ENCODE assay signal across 8 cellular contexts in the genomic region with DNA sequence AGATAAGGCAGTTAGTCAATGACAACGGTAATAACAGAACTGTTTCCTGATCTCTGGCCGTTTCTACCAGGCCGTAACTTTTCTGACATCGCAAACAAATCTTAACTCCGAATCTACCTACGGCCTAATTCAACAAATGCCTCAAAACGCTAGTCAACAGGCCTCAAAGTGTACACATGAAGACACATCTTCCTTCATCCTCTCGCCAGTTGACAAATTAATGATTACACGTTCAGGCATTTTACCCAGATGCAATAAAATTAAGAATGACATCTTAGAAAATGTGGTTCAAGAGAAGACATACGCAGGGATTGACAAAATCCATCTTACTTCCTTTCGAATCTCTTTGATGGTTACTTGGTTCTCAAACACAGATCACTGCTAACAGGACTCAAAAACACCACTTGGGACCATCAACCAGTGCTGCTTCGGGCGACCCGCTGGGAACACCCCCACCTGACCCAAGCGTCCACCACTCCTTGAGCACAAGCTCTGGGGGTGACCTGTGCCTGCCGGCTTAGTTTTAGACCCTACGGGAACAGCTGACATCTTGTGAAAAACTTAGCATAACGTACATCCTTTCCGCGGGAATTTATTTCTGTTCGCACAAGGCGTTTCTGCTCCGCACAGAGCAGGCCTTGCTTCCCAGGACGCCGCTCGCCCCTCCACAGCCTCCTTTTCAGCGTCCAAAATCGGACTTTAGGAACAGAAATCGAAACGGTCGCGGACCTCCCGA. TPM values are rescaled to one million over a fixed set of nuclear protein-coding genes. Genes with fewer than 3 reads are reported as not detected.
DNase-seq lines count a peak whose midpoint lies in the region; ATAC-seq, FAIRE-seq and TF ChIP-seq lines count a peak whose summit lies in the region.

No MANE protein-coding gene starts in this region.

- H3K4me3 ChIP-seq in bronchial epithelial cell (ENCODE audit: low read depth, low read length) (peak overlapping the region; percentile 62), smooth muscle cell (peak overlapping the region; percentile 76)

- 26% methylated on average over 33 of the region's 33 CpGs for WGBS in smooth muscle cell (ENCODE audit: low lambda C conversion rate)

- H3K9ac ChIP-seq in smooth muscle cell (ENCODE audit: low read depth): no peak overlapping the region

- H3K36me3 Mint-ChIP-seq in T-helper 17 cell (ENCODE audit: low read depth): no peaks in the 10 kb centered on the region

- peak overlapping the region; percentile 98 for H3K4me2 ChIP-seq in smooth muscle cell

- peak; percentile 41 for DNase-seq in NCI-H748 (lab: John Stamatoyannopoulos, UW; ENCODE audit: unreplicated experiment)
- DNase-seq in NCI-H748 treated with DMSO at 0.1 percent for 48 hours (lab: John Stamatoyannopoulos, UW): no peak
- peak in 1 of 3 donors; percentile 24 for DNase-seq in T-helper 17 cell
- peak; percentile 27 for DNase-seq in bronchial epithelial cell (ENCODE audit: low read depth)
- DNase-seq in smooth muscle cell (lab: John Stamatoyannopoulos, UW; ENCODE audit: unreplicated experiment): no peak

- H3K4me3 Mint-ChIP-seq in T-helper 17 cell: peak overlapping the region; percentile 94

- H3K4me1 Mint-ChIP-seq in T-helper 17 cell: peaks cover 49% of the 10 kb centered on the region

- H3K36me3 ChIP-seq in bronchial epithelial cell (ENCODE audit: control insufficient read depth, insufficient read depth, low read length): no peaks in the 10 kb centered on the region
- no peaks in the 10 kb centered on the region for H3K36me3 ChIP-seq in smooth muscle cell (ENCODE audit: low read depth)

- no peaks in the 10 kb centered on the region for H3K27me3 Mint-ChIP-seq in T-helper 17 cell

- H3K79me2 ChIP-seq in smooth muscle cell (ENCODE audit: low read depth): peaks cover 4% of the 10 kb centered on the region

- peak overlapping the region; percentile 98 for H3K27ac Mint-ChIP-seq in T-helper 17 cell

- H3K4me1 ChIP-seq in smooth muscle cell (ENCODE audit: low read depth): no peaks in the 10 kb centered on the region

- H4K20me1 ChIP-seq in smooth muscle cell (ENCODE audit: low read depth): peaks cover 7% of the 10 kb centered on the region

- TF ChIP-seq CTCF in bronchial epithelial cell (IDR thresholded peaks at IDR 0.05; ENCODE audit: insufficient read depth, low read length, severe bottlenecking): no peak
- TF ChIP-seq CTCF in smooth muscle cell (IDR thresholded peaks at IDR 0.05; ENCODE audit: borderline replicate concordance, insufficient read depth, poor library complexity, severe bottlenecking): no peak

- no peaks in the 10 kb centered on the region for H3K27me3 ChIP-seq in bronchial epithelial cell (ENCODE audit: control insufficient read depth, insufficient read depth, low read length)
- H3K27me3 ChIP-seq in smooth muscle cell (ENCODE audit: low read depth): peaks cover 27% of the 10 kb centered on the region

- H3K9me3 ChIP-seq in T-helper 17 cell (ENCODE audit: control insufficient read depth, low read length, poor library complexity, severe bottlenecking): no peaks in the 10 kb centered on the region
- no peaks in the 10 kb centered on the region for H3K9me3 ChIP-seq in smooth muscle cell (replicated peaks; ENCODE audit: low read depth)

- H2AFZ ChIP-seq in smooth muscle cell (ENCODE audit: low read depth): peak overlapping the region; percentile 99

- ATAC-seq in HG03175 (IDR thresholded peaks at IDR 0.05; ENCODE audit: unreplicated experiment) (peak; percentile 13), T-helper 17 cell (peak; percentile 21), HG02588 (IDR thresholded peaks at IDR 0.05; ENCODE audit: unreplicated experiment) (no peak)

- peaks cover 14% of the 10 kb centered on the region for H3F3A ChIP-seq in smooth muscle cell (ENCODE audit: low read depth)

- FAIRE-seq in bronchial epithelial cell (lab: Jason Lieb, UNC) (no peak), islet of Langerhans (lab: Jason Lieb, UNC) (peak; percentile 69)

- no peak overlapping the region for H3K27ac ChIP-seq in smooth muscle cell (ENCODE audit: low read depth)

RNA-seq across cellular contexts. Expression of gene SFMBT1, which starts 1.3 kb away (rescaled TPM):
- 10 to 100 TPM; 36.1 to 49.8 TPM for total RNA-seq in T-helper 17 cell
- 7.6 and 8.1 TPM in 2 replicates for total RNA-seq in bronchial epithelial cell
- total RNA-seq in smooth muscle cell: 2.2 and 2.4 TPM in 2 replicates
- 1.3 and 1.4 TPM in 2 replicates for polyA plus RNA-seq in smooth muscle cell

Comparison
In these comparisons a context has a peak if more than half of its experiments do, and no peak if none do; other contexts are left out.
1. DNase-seq: peak in NCI-H748 (single experiment) and bronchial epithelial cell (single experiment); none in NCI-H748 treated with DMSO at 0.1 percent for 48 hours (single experiment) and smooth muscle cell (single experiment).